17 cellular contexts compared by ENCODE assay signal in the genomic region with DNA sequence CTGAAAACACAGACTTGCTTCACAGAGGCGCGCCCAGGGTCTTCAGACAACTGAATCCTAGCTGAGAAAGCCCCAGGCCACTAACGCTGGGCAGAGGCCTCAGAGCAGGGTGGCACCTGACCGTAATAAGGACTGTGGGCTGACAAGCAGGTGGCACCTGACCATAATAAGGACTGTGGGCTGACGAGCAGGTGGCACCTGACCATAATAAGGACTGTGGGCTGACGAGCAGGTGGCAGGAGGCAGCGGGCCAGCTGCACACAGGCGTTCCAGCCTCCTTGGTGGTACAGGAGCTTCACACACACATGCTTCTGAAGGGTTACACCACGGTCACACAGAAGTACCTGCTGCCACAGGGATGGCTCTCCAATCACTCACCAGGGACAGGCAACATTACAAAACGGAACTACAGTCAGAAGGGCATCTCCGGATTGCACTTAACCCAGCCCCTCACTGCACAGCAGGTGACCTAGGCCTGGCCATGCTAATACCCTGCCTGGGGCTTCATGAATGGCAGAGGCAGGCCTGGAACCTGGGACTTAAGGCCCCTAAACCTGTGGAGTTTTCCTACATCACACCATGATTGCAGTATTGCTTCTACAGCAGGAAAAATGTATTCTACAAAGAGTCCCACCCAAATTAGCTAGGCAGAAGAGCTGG. TPM values are rescaled to one million over a fixed set of nuclear protein-coding genes. Genes with fewer than 3 reads are reported as not detected.
A peak's percentile ranks its signal among the peaks of the same experiment; 100 is the strongest.
DNase-seq lines count a peak whose midpoint lies in the region; ATAC-seq and TF ChIP-seq lines count a peak whose summit lies in the region.
"Had no signal": no experiment of that assay in that cellular context is flagged by ENCODE, and none has a peak within 500 bp of the region (broad histone marks: within the 10 kb centered on the region; RNA-seq: fewer than 3 reads in every experiment).

No MANE protein-coding gene starts in this region.

- no peak for TF ChIP-seq CTCF in coronary artery (IDR thresholded peaks at IDR 0.05)
- TF ChIP-seq CTCF in upper lobe of right lung (IDR thresholded peaks at IDR 0.05) = no peak

- intact Hi-C loops in cardiac septum (cut with DNase I) (no loop called here), right cardiac atrium (cut with DNase I) (no loop called here), upper lobe of right lung (cut with DNase I) (no loop called here)

- H3K4me1 ChIP-seq in right cardiac atrium (ENCODE audit: control insufficient read depth, insufficient read depth, low read length) (no peaks in the 10 kb centered on the region), upper lobe of right lung (no peaks in the 10 kb centered on the region)
- H3K4me1 ChIP-seq: colonic mucosa, suprapubic skin had no signal

- ATAC-seq in right cardiac atrium = no peak
- ATAC-seq in upper lobe of right lung = peak; percentile 63
- ATAC-seq in GM21619 (IDR thresholded peaks at IDR 0.05; ENCODE audit: unreplicated experiment) = no peak
- ATAC-seq: activated T-cell treated with anti-CD3 and anti-CD28 coated beads, Interleukin-2, amount 50 U/mL, for 4 hours had no signal

- DNase-seq in cardiac septum (ENCODE audit: low spot score) (peak; percentile 62), right cardiac atrium (no peak), NCI-H2196 (lab: John Stamatoyannopoulos, UW; ENCODE audit: unreplicated experiment) (peak; percentile 37), coronary artery (ENCODE audit: low spot score) (peak; percentile 49), upper lobe of right lung (peak; percentile 63)
- DNase-seq in activated naive CD4-positive, alpha-beta T cell treated with anti-CD3 and anti-CD28 coated beads, Interleukin-2, amount 50 U/mL, for 16 hours = no peak
- no peak for DNase-seq in stimulated activated CD8-positive, alpha-beta memory T cell treated with anti-CD3 and anti-CD28 coated beads, Interleukin-4, amount 100 ng/mL, for 48 hours
- DNase-seq: activated CD4-positive, alpha-beta T cell treated with anti-CD3 and anti-CD28 coated beads, Interleukin-2, amount 10 ng/mL, durations not matched to agents 24 days and 14 days; activated T-cell treated with anti-CD3 and anti-CD28 coated beads, Interleukin-2, amount 50 U/mL, for 4 hours; amygdala; colonic mucosa; DND-41; ovary; SIG-M5; T-helper 9 cell had no signal

- 83% methylated on average over 11 of the region's 11 CpGs for WGBS in right cardiac atrium

- no peaks in the 10 kb centered on the region for H3K36me3 ChIP-seq in upper lobe of right lung
- H3K36me3 ChIP-seq: colonic mucosa, ovary had no signal

- no peak overlapping the region for H3K27ac ChIP-seq in right cardiac atrium (ENCODE audit: low read length)
- H3K27ac ChIP-seq in coronary artery = no peak overlapping the region
- no peak overlapping the region for H3K27ac ChIP-seq in upper lobe of right lung
- H3K27ac ChIP-seq: colonic mucosa, ovary, suprapubic skin had no signal

- no peaks in the 10 kb centered on the region for H3K27me3 ChIP-seq in right cardiac atrium (ENCODE audit: control insufficient read depth, insufficient read depth)
- no peaks in the 10 kb centered on the region for H3K27me3 ChIP-seq in upper lobe of right lung
- H3K27me3 ChIP-seq: colonic mucosa, ovary, suprapubic skin had no signal

- H3K9me3 ChIP-seq in right cardiac atrium (ENCODE audit: control insufficient read depth, low read length) (no peaks in the 10 kb centered on the region), upper lobe of right lung (no peaks in the 10 kb centered on the region)
- H3K9me3 ChIP-seq: colonic mucosa, ovary, suprapubic skin had no signal

- H3K4me3 ChIP-seq in right cardiac atrium (ENCODE audit: low read length) = no peak overlapping the region
- no peak overlapping the region for H3K4me3 ChIP-seq in coronary artery
- H3K4me3 ChIP-seq in upper lobe of right lung = no peak overlapping the region
- H3K4me3 ChIP-seq: colonic mucosa, ovary, suprapubic skin had no signal

RNA-seq across cellular contexts. Expression of gene PSMG4, which starts 50.8 kb away (rescaled TPM):
- 8.8 TPM for total RNA-seq in cardiac septum
- total RNA-seq in right cardiac atrium = 10 to 100 TPM in 2 of 4 donors, 1 to 10 TPM in 2; 7.9 to 10.7 (median 9.9) TPM
- 16.7 TPM for polyA plus RNA-seq in right cardiac atrium
- 16.9 TPM for total RNA-seq in upper lobe of right lung

Comparison
In these comparisons a context has a peak if more than half of its experiments do, and no peak if none do; other contexts are left out.
1. DNase-seq: peak in cardiac septum (single experiment), NCI-H2196 (single experiment), coronary artery (single experiment) and upper lobe of right lung (single experiment); none in right cardiac atrium (0 of 3), activated naive CD4-positive, alpha-beta T cell treated with anti-CD3 and anti-CD28 coated beads, Interleukin-2, amount 50 U/mL, for 16 hours (single experiment) and stimulated activated CD8-positive, alpha-beta memory T cell treated with anti-CD3 and anti-CD28 coated beads, Interleukin-4, amount 100 ng/mL, for 48 hours (single experiment).